ENCODE assay signal across 1 cellular context in the genomic region with DNA sequence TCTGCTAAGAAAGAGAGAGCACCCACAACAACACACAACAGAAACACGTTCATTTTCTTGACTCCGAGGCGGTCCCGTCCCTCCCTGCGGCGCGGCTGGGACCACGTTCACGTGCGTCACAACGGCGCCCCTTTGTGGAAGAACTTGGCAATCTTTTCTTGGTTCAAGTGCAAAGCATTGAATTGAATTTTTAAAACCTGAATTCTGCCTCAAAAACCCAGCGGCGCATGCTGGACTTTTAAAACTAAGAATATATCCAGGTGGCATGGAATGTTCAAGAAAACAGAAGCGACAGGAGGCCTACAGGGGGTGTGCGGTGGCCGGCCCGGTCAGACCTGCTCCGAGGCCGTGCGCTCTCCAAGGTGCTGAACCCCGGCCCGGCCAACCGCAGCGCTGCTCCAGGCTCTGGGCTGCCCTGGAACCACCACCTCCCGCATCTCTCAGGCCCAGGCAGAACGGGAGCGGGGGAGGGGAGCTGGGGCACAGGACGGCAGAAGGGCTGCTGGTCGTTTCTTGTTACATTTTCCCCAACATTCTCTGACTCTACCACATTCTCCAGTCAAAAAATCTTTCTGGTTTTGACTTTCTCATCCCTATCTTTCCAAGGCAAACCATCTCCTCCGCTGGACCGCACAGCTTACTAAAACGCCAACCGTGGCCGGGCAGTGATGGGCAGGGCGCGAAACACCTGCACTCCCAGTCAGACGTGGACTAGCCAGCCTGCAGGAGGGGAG.
TF ChIP-seq lines count a peak whose summit lies in the region.

No MANE protein-coding gene starts in this region.

TF ChIP-seq in HepG2, 621 proteins besides CTCF, POLR2A, EP300 and RAD21 (continued from another document and continues in another):
- TF ChIP-seq HNF4G (IDR thresholded peaks at IDR 0.05; ENCODE audit: borderline replicate concordance, low read depth, low read length) (no peak), HNF4G (CRISPR knock-in tag; IDR thresholded peaks at IDR 0.05; ENCODE audit: borderline replicate concordance, low read depth) (peak; percentile 32; the same call in 1 of the 2 replicates), ZNF709 (CRISPR knock-in tag; IDR thresholded peaks at IDR 0.05) (no peak; the same call in 1 of the 2 replicates), ZNF335 (CRISPR knock-in tag; IDR thresholded peaks at IDR 0.05) (peak; percentile 94), ZNF33B (CRISPR knock-in tag; IDR thresholded peaks at IDR 0.05) (no peak), KLF13 (CRISPR knock-in tag; IDR thresholded peaks at IDR 0.05) (peak; percentile 81)
- TF ChIP-seq, protein P1, sequence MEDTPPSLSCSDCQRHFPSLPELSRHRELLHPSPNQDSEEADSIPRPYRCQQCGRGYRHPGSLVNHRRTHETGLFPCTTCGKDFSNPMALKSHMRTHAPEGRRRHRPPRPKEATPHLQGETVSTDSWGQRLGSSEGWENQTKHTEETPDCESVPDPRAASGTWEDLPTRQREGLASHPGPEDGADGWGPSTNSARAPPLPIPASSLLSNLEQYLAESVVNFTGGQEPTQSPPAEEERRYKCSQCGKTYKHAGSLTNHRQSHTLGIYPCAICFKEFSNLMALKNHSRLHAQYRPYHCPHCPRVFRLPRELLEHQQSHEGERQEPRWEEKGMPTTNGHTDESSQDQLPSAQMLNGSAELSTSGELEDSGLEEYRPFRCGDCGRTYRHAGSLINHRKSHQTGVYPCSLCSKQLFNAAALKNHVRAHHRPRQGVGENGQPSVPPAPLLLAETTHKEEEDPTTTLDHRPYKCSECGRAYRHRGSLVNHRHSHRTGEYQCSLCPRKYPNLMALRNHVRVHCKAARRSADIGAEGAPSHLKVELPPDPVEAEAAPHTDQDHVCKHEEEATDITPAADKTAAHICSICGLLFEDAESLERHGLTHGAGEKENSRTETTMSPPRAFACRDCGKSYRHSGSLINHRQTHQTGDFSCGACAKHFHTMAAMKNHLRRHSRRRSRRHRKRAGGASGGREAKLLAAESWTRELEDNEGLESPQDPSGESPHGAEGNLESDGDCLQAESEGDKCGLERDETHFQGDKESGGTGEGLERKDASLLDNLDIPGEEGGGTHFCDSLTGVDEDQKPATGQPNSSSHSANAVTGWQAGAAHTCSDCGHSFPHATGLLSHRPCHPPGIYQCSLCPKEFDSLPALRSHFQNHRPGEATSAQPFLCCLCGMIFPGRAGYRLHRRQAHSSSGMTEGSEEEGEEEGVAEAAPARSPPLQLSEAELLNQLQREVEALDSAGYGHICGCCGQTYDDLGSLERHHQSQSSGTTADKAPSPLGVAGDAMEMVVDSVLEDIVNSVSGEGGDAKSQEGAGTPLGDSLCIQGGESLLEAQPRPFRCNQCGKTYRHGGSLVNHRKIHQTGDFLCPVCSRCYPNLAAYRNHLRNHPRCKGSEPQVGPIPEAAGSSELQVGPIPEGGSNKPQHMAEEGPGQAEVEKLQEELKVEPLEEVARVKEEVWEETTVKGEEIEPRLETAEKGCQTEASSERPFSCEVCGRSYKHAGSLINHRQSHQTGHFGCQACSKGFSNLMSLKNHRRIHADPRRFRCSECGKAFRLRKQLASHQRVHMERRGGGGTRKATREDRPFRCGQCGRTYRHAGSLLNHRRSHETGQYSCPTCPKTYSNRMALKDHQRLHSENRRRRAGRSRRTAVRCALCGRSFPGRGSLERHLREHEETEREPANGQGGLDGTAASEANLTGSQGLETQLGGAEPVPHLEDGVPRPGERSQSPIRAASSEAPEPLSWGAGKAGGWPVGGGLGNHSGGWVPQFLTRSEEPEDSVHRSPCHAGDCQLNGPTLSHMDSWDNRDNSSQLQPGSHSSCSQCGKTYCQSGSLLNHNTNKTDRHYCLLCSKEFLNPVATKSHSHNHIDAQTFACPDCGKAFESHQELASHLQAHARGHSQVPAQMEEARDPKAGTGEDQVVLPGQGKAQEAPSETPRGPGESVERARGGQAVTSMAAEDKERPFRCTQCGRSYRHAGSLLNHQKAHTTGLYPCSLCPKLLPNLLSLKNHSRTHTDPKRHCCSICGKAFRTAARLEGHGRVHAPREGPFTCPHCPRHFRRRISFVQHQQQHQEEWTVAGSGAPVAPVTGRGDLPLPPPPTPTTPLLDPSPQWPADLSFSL (CRISPR knock-in tag; IDR thresholded peaks at IDR 0.05) = no peak
- TF ChIP-seq, protein P2, sequence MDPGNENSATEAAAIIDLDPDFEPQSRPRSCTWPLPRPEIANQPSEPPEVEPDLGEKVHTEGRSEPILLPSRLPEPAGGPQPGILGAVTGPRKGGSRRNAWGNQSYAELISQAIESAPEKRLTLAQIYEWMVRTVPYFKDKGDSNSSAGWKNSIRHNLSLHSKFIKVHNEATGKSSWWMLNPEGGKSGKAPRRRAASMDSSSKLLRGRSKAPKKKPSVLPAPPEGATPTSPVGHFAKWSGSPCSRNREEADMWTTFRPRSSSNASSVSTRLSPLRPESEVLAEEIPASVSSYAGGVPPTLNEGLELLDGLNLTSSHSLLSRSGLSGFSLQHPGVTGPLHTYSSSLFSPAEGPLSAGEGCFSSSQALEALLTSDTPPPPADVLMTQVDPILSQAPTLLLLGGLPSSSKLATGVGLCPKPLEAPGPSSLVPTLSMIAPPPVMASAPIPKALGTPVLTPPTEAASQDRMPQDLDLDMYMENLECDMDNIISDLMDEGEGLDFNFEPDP (CRISPR knock-in tag; conservative IDR thresholded peaks at IDR 0.05) = 0 out of 2 replicates have a peak, but pooled peaks have one; percentile 66
- TF ChIP-seq, protein P3, sequence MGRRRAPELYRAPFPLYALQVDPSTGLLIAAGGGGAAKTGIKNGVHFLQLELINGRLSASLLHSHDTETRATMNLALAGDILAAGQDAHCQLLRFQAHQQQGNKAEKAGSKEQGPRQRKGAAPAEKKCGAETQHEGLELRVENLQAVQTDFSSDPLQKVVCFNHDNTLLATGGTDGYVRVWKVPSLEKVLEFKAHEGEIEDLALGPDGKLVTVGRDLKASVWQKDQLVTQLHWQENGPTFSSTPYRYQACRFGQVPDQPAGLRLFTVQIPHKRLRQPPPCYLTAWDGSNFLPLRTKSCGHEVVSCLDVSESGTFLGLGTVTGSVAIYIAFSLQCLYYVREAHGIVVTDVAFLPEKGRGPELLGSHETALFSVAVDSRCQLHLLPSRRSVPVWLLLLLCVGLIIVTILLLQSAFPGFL (CRISPR knock-in tag; IDR thresholded peaks at IDR 0.05) = 0 out of 2 replicates have a peak, but pooled peaks have one; percentile 93
- TF ChIP-seq, protein P4, sequence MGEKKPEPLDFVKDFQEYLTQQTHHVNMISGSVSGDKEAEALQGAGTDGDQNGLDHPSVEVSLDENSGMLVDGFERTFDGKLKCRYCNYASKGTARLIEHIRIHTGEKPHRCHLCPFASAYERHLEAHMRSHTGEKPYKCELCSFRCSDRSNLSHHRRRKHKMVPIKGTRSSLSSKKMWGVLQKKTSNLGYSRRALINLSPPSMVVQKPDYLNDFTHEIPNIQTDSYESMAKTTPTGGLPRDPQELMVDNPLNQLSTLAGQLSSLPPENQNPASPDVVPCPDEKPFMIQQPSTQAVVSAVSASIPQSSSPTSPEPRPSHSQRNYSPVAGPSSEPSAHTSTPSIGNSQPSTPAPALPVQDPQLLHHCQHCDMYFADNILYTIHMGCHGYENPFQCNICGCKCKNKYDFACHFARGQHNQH (CRISPR knock-in tag; IDR thresholded peaks at IDR 0.05) = peak; percentile 89
- TF ChIP-seq, protein P5, sequence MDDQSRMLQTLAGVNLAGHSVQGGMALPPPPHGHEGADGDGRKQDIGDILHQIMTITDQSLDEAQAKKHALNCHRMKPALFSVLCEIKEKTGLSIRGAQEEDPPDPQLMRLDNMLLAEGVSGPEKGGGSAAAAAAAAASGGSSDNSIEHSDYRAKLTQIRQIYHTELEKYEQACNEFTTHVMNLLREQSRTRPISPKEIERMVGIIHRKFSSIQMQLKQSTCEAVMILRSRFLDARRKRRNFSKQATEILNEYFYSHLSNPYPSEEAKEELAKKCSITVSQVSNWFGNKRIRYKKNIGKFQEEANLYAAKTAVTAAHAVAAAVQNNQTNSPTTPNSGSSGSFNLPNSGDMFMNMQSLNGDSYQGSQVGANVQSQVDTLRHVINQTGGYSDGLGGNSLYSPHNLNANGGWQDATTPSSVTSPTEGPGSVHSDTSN (CRISPR knock-in tag; IDR thresholded peaks at IDR 0.05; ENCODE audit: borderline replicate concordance) = peak; percentile 94
- TF ChIP-seq, protein P6, sequence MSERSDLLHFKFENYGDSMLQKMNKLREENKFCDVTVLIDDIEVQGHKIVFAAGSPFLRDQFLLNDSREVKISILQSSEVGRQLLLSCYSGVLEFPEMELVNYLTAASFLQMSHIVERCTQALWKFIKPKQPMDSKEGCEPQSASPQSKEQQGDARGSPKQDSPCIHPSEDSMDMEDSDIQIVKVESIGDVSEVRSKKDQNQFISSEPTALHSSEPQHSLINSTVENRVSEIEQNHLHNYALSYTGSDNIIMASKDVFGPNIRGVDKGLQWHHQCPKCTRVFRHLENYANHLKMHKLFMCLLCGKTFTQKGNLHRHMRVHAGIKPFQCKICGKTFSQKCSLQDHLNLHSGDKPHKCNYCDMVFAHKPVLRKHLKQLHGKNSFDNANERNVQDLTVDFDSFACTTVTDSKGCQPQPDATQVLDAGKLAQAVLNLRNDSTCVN (CRISPR knock-in tag; IDR thresholded peaks at IDR 0.05; ENCODE audit: borderline replicate concordance) = peak; percentile 94
- TF ChIP-seq, protein P7, sequence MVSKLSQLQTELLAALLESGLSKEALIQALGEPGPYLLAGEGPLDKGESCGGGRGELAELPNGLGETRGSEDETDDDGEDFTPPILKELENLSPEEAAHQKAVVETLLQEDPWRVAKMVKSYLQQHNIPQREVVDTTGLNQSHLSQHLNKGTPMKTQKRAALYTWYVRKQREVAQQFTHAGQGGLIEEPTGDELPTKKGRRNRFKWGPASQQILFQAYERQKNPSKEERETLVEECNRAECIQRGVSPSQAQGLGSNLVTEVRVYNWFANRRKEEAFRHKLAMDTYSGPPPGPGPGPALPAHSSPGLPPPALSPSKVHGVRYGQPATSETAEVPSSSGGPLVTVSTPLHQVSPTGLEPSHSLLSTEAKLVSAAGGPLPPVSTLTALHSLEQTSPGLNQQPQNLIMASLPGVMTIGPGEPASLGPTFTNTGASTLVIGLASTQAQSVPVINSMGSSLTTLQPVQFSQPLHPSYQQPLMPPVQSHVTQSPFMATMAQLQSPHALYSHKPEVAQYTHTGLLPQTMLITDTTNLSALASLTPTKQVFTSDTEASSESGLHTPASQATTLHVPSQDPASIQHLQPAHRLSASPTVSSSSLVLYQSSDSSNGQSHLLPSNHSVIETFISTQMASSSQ (IDR thresholded peaks at IDR 0.05; ENCODE audit: low read depth) = no peak
- TF ChIP-seq, protein P7 (CRISPR knock-in tag; IDR thresholded peaks at IDR 0.05; ENCODE audit: borderline replicate concordance) = peak; percentile 24; the same call in 1 of the 2 replicates
- TF ChIP-seq, protein P8, sequence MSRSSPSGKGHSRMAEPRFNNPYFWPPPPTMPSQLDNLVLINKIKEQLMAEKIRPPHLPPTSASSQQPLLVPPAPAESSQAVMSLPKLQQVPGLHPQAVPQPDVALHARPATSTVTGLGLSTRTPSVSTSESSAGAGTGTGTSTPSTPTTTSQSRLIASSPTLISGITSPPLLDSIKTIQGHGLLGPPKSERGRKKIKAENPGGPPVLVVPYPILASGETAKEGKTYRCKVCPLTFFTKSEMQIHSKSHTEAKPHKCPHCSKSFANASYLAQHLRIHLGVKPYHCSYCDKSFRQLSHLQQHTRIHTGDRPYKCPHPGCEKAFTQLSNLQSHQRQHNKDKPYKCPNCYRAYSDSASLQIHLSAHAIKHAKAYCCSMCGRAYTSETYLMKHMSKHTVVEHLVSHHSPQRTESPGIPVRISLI (CRISPR knock-in tag; IDR thresholded peaks at IDR 0.05; ENCODE audit: borderline replicate concordance) = no peak
